Comparison of ENCODE assay signal across 18 cellular contexts in genomic region chr17:59420901-59421300, GRCh38.
DNase-seq lines count a peak whose midpoint lies in the region; ATAC-seq, FAIRE-seq and TF ChIP-seq lines count a peak whose summit lies in the region.
"Had no signal": no experiment of that assay in that cellular context is flagged by ENCODE, and none has a peak within 500 bp of the region (broad histone marks: within the 10 kb centered on the region; RNA-seq: fewer than 3 reads in every experiment).

No MANE protein-coding gene starts in this region.

- no peak for TF ChIP-seq POLR2A in HepG2 (IDR thresholded peaks at IDR 0.05; ENCODE audit: insufficient read depth in 1 of 2, low read depth in 2 of 2, low read length in 2 of 2)

- POLR2A ChIA-PET in SK-N-SH (lab: Yijun Ruan, JAX): no interaction called here
- POLR2A ChIA-PET in HepG2 (lab: Yijun Ruan, JAX): interaction anchor here (1.0 to 1.3 kb wide), 4 partner anchors 9 to 55 kb away, joined by 3 to 8 read pairs (median 4); no protein-coding TSS in a partner anchor

- TF ChIP-seq CTCF in SK-N-SH (IDR thresholded peaks at IDR 0.05) (no peak), HepG2 (CRISPR knock-in tag; IDR thresholded peaks at IDR 0.05) (no peak), psoas muscle (IDR thresholded peaks at IDR 0.05) (no peak)

- ATAC-seq in SK-N-SH treated with all-trans-retinoic acid at 6 μM for 48 hours (no peak), HepG2 (peak; percentile 43), psoas muscle (no peak)
- ATAC-seq: GM12878, HCT116 had no signal

- H3K9me3 ChIP-seq in SK-N-SH (no peaks in the 10 kb centered on the region), HepG2 (ENCODE audit: low read length) (no peaks in the 10 kb centered on the region), psoas muscle (no peaks in the 10 kb centered on the region)
- H3K9me3 ChIP-seq: BLaER1 had no signal

- intact Hi-C loops in HepG2 (cut with micrococcal nuclease; ENCODE audit: unreplicated experiment): loop anchor here (1.0 kb wide), 1 partner anchor 49 kb away; no protein-coding TSS in a partner anchor
- intact Hi-C loops in psoas muscle (cut with DNase I): loop anchor here in 1 of 2 donors (5.0 kb wide), 1 partner anchor 34 kb away; no protein-coding TSS in a partner anchor

- 72% methylated on average over 3 of the region's 3 CpGs for WGBS in SK-N-SH (ENCODE audit: low lambda C conversion rate)
- WGBS in HepG2 (ENCODE audit: low lambda C conversion rate): 19% methylated on average over 3 of the region's 3 CpGs
- 60 to 81% (median 68%) methylated on average over 3 of the region's 3 CpGs for WGBS in psoas muscle, 3 donors

- H4K20me1 ChIP-seq in SK-N-SH (ENCODE audit: insufficient read depth) (no peaks in the 10 kb centered on the region), HepG2 (ENCODE audit: insufficient read depth, low read length) (no peaks in the 10 kb centered on the region)
- H4K20me1 ChIP-seq: BLaER1 had no signal

- H3K4me2 ChIP-seq in SK-N-SH (no peak overlapping the region), HepG2 (ENCODE audit: low read depth, low read length) (peak overlapping the region; percentile 75)
- H3K4me2 ChIP-seq: BLaER1 had no signal

- no peak for TF ChIP-seq RAD21 in SK-N-SH (IDR thresholded peaks at IDR 0.05; ENCODE audit: low read length)
- no peak for TF ChIP-seq RAD21 in HepG2 (CRISPR knock-in tag; IDR thresholded peaks at IDR 0.05)

- FAIRE-seq in HepG2 (lab: Jason Lieb, UNC): peak; percentile 39
- FAIRE-seq: GM12878, GM18507, H54 had no signal

- no TSS peak for BruUV-seq in HepG2 (replicated peaks; lab: Mats Ljungman, UMichigan)

- H3K27ac ChIP-seq in SK-N-SH (ENCODE audit: low read depth in 2 of 2, low read length in 1 of 2) (no peak overlapping the region; a peak in 1 of 4 replicates), HepG2 (ENCODE audit: extremely low read length, insufficient read depth, low read length) (no peak overlapping the region), psoas muscle (peak overlapping the region; percentile 96)
- H3K27ac ChIP-seq: BLaER1 had no signal

- TF ChIP-seq EP300 in SK-N-SH (IDR thresholded peaks at IDR 0.05; ENCODE audit: borderline replicate concordance in 1 of 2, low read depth in 1 of 2, low read length in 1 of 2): 0 out of 4 replicates have a peak, but pooled peaks of 1 of the 2 experiments have one; percentile 19
- peak in 1 of 2 experiments; percentile 27; a peak in 1 of 4 replicates for TF ChIP-seq EP300 in HepG2 (IDR thresholded peaks at IDR 0.05; ENCODE audit: low read depth in 2 of 2, low read length in 2 of 2)
- TF ChIP-seq EP300 in HepG2 (CRISPR knock-in tag; IDR thresholded peaks at IDR 0.05; ENCODE audit: borderline replicate concordance): no peak

- no peak overlapping the region for H3K9ac ChIP-seq in SK-N-SH
- H3K9ac ChIP-seq in HepG2 (ENCODE audit: insufficient read depth, low read depth, low read length): no peak overlapping the region
- H3K9ac ChIP-seq: BLaER1 had no signal

- peaks cover 8% of the 10 kb centered on the region for H3F3A ChIP-seq in SK-N-SH (replicated peaks; ENCODE audit: insufficient read depth)

- H2AFZ ChIP-seq in SK-N-SH (ENCODE audit: low read depth): no peak overlapping the region
- no peak overlapping the region for H2AFZ ChIP-seq in HepG2 (ENCODE audit: low read length)

- H3K27me3 ChIP-seq in SK-N-SH (ENCODE audit: insufficient read depth) (no peaks in the 10 kb centered on the region), HepG2 (ENCODE audit: control insufficient read depth in 1 of 2, insufficient read depth in 2 of 2, low read length in 2 of 2) (peaks cover 0 to 3% of the 10 kb centered on the region in 2 experiments; a peak in 1 of 5 replicates), psoas muscle (ENCODE audit: insufficient read depth in 3 of 3, low read length in 2 of 3) (no peaks in the 10 kb centered on the region)
- H3K27me3 ChIP-seq: BLaER1 had no signal

- H3K79me2 ChIP-seq in SK-N-SH (ENCODE audit: insufficient read depth) (no peaks in the 10 kb centered on the region), HepG2 (ENCODE audit: insufficient read depth, low read length) (no peaks in the 10 kb centered on the region)

- in situ Hi-C loops in HepG2 (cut with HindIII; ENCODE audit: extremely low pct_ligation_motif_present, low pct_unique_long_range_greater_than_20kb) (loop anchor here (5.0 kb wide), 1 partner anchor 54 kb away; no protein-coding TSS in a partner anchor), G401 (cut with HindIII; ENCODE audit: low sequenced_read_pairs) (no loop called here)

- H3K4me3 ChIP-seq in SK-N-SH (ENCODE audit: low read depth in 2 of 2, low read length in 1 of 2) (no peak overlapping the region), HepG2 (replicated peaks in 1 of 3; ENCODE audit: insufficient read depth in 1 of 3, low read depth in 2 of 3, low read length in 3 of 3) (peak overlapping the region in 1 of 3 experiments; percentile 32; a peak in 2 of 6 replicates), psoas muscle (no peak overlapping the region)
- H3K4me3 ChIP-seq: BLaER1, GM12878 had no signal

- H3K4me1 ChIP-seq in SK-N-SH (ENCODE audit: control insufficient read depth in 1 of 2, insufficient read depth in 2 of 2, low read depth in 1 of 2, low read length in 1 of 2): peaks cover 10 to 43% of the 10 kb centered on the region in 2 experiments; a peak in 2 of 4 replicates
- peaks cover 77% of the 10 kb centered on the region for H3K4me1 ChIP-seq in HepG2 (ENCODE audit: insufficient read depth, low read length)
- peaks cover 43% of the 10 kb centered on the region for H3K4me1 ChIP-seq in psoas muscle

- CTCF ChIA-PET in SK-N-SH (lab: Yijun Ruan, JAX): interaction anchor here (1.1 to 1.8 kb wide), 4 partner anchors 20 to 138 kb away, joined by 3 to 4 read pairs (median 4); no protein-coding TSS in a partner anchor
- CTCF ChIA-PET in HepG2 (lab: Yijun Ruan, JAX; ENCODE audit: low intra/inter-chr PET ratio, low total read pairs): no interaction called here

- no peaks in the 10 kb centered on the region for H3K9me2 ChIP-seq in SK-N-SH

- H3K36me3 ChIP-seq in SK-N-SH (replicated peaks in 1 of 2; ENCODE audit: control insufficient read depth in 1 of 2, insufficient read depth in 2 of 2, low read length in 1 of 2): no peaks in the 10 kb centered on the region
- H3K36me3 ChIP-seq in HepG2 (replicated peaks in 1 of 2; ENCODE audit: control insufficient read depth in 1 of 2, insufficient read depth in 2 of 2, low read length in 2 of 2): no peaks in the 10 kb centered on the region
- H3K36me3 ChIP-seq in psoas muscle (ENCODE audit: insufficient read depth in 1 of 2, low read depth in 1 of 2): no peaks in the 10 kb centered on the region
- H3K36me3 ChIP-seq: BLaER1 had no signal

- DNase-seq in SK-N-SH (no peak), NCI-H446 treated with DMSO at 0.1 percent for 48 hours (lab: John Stamatoyannopoulos, UW) (peak; percentile 4), HepG2 (ENCODE audit: low spot score) (peak; percentile 80), psoas muscle (no peak), G401 (ENCODE audit: low spot score) (no peak), NCI-H2029 (lab: John Stamatoyannopoulos, UW) (no peak)
- no peak for DNase-seq in effector CD4-positive, alpha-beta T cell
- DNase-seq: 8988T; AML-193; Calu3; CD4-positive, CD25-positive, alpha-beta regulatory T cell; DMS 273 treated with DMSO at 0.1 percent for 48 hours had no signal

TF ChIP-seq in SK-N-SH, 30 proteins besides CTCF, POLR2A, EP300 and RAD21 (continues in another document):
- TF ChIP-seq TCF12 (IDR thresholded peaks at IDR 0.05) (no peak), MAX (IDR thresholded peaks at IDR 0.05; ENCODE audit: low read depth) (no peak), USF1 (IDR thresholded peaks at IDR 0.05; ENCODE audit: borderline replicate concordance, low read depth) (no peak), CHD2 (IDR thresholded peaks at IDR 0.05; ENCODE audit: low read length, partially characterized antibody) (peak; percentile 23)

TF ChIP-seq in SK-N-SH treated with all-trans-retinoic acid at 6 μM for 48 hours, 23 proteins besides CTCF, POLR2A, EP300 and RAD21 (continues in another document):
- TF ChIP-seq ARNTL (CRISPR knock-in tag; IDR thresholded peaks at IDR 0.05; ENCODE audit: borderline replicate concordance, low read depth) (no peak), ZNF8 (CRISPR knock-in tag; IDR thresholded peaks at IDR 0.05) (no peak), CSRNP3 (CRISPR knock-in tag; IDR thresholded peaks at IDR 0.05) (no peak)

TF ChIP-seq in HepG2, 621 proteins besides CTCF, POLR2A, EP300 and RAD21 (continues in another document):
- TF ChIP-seq MTA1 (CRISPR knock-in tag; IDR thresholded peaks at IDR 0.05; ENCODE audit: borderline replicate concordance) (peak; percentile 29; the same call in 1 of the 2 replicates), TCF7L2 (IDR thresholded peaks at IDR 0.05; ENCODE audit: low read depth, low read length) (no peak), PHF8 (CRISPR knock-in tag; IDR thresholded peaks at IDR 0.05) (no peak), PCBP1 (IDR thresholded peaks at IDR 0.05; ENCODE audit: borderline replicate concordance, low read depth, low read length) (no peak), ZNF281 (CRISPR knock-in tag; IDR thresholded peaks at IDR 0.05; ENCODE audit: borderline replicate concordance) (peak; percentile 70; the same call in 1 of the 2 replicates), ZNF572 (CRISPR knock-in tag; IDR thresholded peaks at IDR 0.05) (no peak), LCORL (IDR thresholded peaks at IDR 0.05) (no peak), LCORL (CRISPR knock-in tag; IDR thresholded peaks at IDR 0.05) (no peak)

Comparison
In these comparisons a context has a peak if more than half of its experiments do, and no peak if none do; other contexts are left out.
1. DNase-seq: peak in NCI-H446 treated with DMSO at 0.1 percent for 48 hours (single experiment) and HepG2 (single experiment); none in SK-N-SH (single experiment), psoas muscle (0 of 2), G401 (single experiment), effector CD4-positive, alpha-beta T cell (single experiment) and NCI-H2029 (single experiment).
2. Of the 25 proteins assayed by ChIP-seq in both HepG2 and SK-N-SH: peak only in HepG2: none; only in SK-N-SH: CHD2; in both: none; in neither: 23; mixed calls (peak in some experiments, not most) for 1.